Comparison of ENCODE assay signal across 8 cellular contexts in the genomic region with DNA sequence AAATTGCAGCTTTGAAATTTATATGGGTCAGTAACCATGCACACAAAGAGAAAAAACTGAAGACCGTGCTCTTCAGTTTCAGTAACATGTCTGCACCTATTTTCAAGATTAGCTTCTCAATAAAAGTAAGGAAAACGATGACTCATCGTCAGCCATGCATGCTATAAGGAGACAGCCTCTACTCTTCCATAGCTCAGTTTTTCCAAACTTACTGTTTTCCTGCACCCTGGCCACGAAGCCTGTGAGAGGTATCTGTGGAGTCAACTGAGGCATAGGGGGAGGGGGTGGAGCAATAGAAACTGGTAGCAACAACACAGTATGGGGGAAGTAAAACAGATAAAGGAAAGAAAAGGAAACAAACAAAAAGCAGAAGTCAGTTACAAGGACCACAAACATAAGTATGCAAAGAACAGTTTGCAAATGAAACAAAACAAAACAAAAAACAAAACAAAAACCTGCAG. TPM values are rescaled to one million over a fixed set of nuclear protein-coding genes. Genes with fewer than 3 reads are reported as not detected.
DNase-seq lines count a peak whose midpoint lies in the region; ATAC-seq and TF ChIP-seq lines count a peak whose summit lies in the region.

No MANE protein-coding gene starts in this region.

- H2BK5ac ChIP-seq in neuronal stem cell (ENCODE audit: low read length) = no peak overlapping the region

- H4K8ac ChIP-seq in neuronal stem cell (ENCODE audit: low read depth, low read length) = no peak overlapping the region

- no peak overlapping the region for H3K4ac ChIP-seq in neuronal stem cell (ENCODE audit: low read length)

- TF ChIP-seq EP300 in suprapubic skin (IDR thresholded peaks at IDR 0.05) = no peak

- H2AK5ac ChIP-seq in neuronal stem cell (ENCODE audit: low read depth, low read length) = no peak overlapping the region

- H3K4me3 ChIP-seq in neuronal stem cell (ENCODE audit: low read length in 2 of 2) = no peak overlapping the region
- H3K4me3 ChIP-seq in suprapubic skin = no peak overlapping the region

- H3K14ac ChIP-seq in neuronal stem cell (ENCODE audit: low read length) = no peak overlapping the region

- no peak overlapping the region for H3K18ac ChIP-seq in neuronal stem cell (ENCODE audit: low read length)

- H4K91ac ChIP-seq in neuronal stem cell (ENCODE audit: low read depth, low read length, poor library complexity) = no peak overlapping the region

- peaks cover 0 to 7% of the 10 kb centered on the region in 2 donors for H3K4me1 ChIP-seq in neuronal stem cell (ENCODE audit: control insufficient read depth in 2 of 2, insufficient read depth in 1 of 2, low read depth in 1 of 2, low read length in 2 of 2)
- no peaks in the 10 kb centered on the region for H3K4me1 ChIP-seq in suprapubic skin

- WGBS in neuronal stem cell (ENCODE audit: extremely low coverage in 2 of 2, insufficient read length in 2 of 2, insufficient replicate concordance in 1 of 2), 2 donors = no CpG with 5 or more reads among the region's 4 CpGs
- 65% methylated on average over 4 of the region's 4 CpGs for WGBS in suprapubic skin

- TF ChIP-seq CTCF in suprapubic skin (IDR thresholded peaks at IDR 0.05) = no peak

- H3K27ac ChIP-seq in epithelial cell of prostate (peak overlapping the region; percentile 18), neuronal stem cell (replicated peaks; ENCODE audit: low read length) (no peak overlapping the region), suprapubic skin (no peak overlapping the region)

- no peaks in the 10 kb centered on the region for H3K9me3 ChIP-seq in neuronal stem cell (replicated peaks in 1 of 2; ENCODE audit: control insufficient read depth in 2 of 2, insufficient read depth in 1 of 2, low read depth in 1 of 2, low read length in 2 of 2)
- H3K9me3 ChIP-seq in suprapubic skin = no peaks in the 10 kb centered on the region

- no peak overlapping the region for H2BK15ac ChIP-seq in neuronal stem cell (ENCODE audit: low read length)

- H2BK12ac ChIP-seq in neuronal stem cell (ENCODE audit: low read length) = no peak overlapping the region

- no peak overlapping the region for H3K9ac ChIP-seq in neuronal stem cell (ENCODE audit: low read depth, low read length, poor library complexity)

- TF ChIP-seq POLR2A in suprapubic skin (IDR thresholded peaks at IDR 0.05) = no peak

- DNase-seq in NCI-H460 (ENCODE audit: extremely low read depth, low read depth) (peak; percentile 7), epithelial cell of prostate (ENCODE audit: low read depth, low spot score) (no peak), GM03348 (ENCODE audit: low spot score) (no peak), left lobe of liver (ENCODE audit: low spot score) (no peak), neuronal stem cell (ENCODE audit: low spot score) (no peak), suprapubic skin (ENCODE audit: low spot score in 2 of 2) (no peak)

- peaks cover 2 to 39% of the 10 kb centered on the region in 2 donors for H3K36me3 ChIP-seq in neuronal stem cell (replicated peaks in 1 of 2; ENCODE audit: control insufficient read depth in 2 of 2, insufficient read depth in 2 of 2, low read length in 2 of 2)
- H3K36me3 ChIP-seq in suprapubic skin = peaks cover 29% of the 10 kb centered on the region

- no peak overlapping the region for H3K23ac ChIP-seq in neuronal stem cell (ENCODE audit: low read depth, low read length, poor library complexity)

- no peaks in the 10 kb centered on the region for H3K79me1 ChIP-seq in neuronal stem cell (ENCODE audit: low read depth, low read length)

- no peak overlapping the region for H3K4me2 ChIP-seq in neuronal stem cell (ENCODE audit: insufficient read depth, low read length, poor library complexity, severe bottlenecking)

- H3K27me3 ChIP-seq in neuronal stem cell (ENCODE audit: control insufficient read depth in 3 of 3, insufficient read depth in 3 of 3, low read depth in 1 of 3, low read length in 3 of 3) = no peaks in the 10 kb centered on the region
- H3K27me3 ChIP-seq in suprapubic skin = no peaks in the 10 kb centered on the region

- H2BK120ac ChIP-seq in neuronal stem cell (ENCODE audit: low read depth, low read length) = no peak overlapping the region

- no peak overlapping the region for H2AFZ ChIP-seq in neuronal stem cell (ENCODE audit: low read length)

- peak; percentile 88 for ATAC-seq in GM18861 (IDR thresholded peaks at IDR 0.05; ENCODE audit: unreplicated experiment)
- ATAC-seq in HG02642 (IDR thresholded peaks at IDR 0.05; ENCODE audit: poor library complexity, unreplicated experiment) = peak; percentile 90
- ATAC-seq in left lobe of liver = no peak

RNA-seq across cellular contexts. Expression of gene PDSS1, which starts 58.0 kb away (rescaled TPM):
- 14.4 and 16.2 TPM in 2 replicates for total RNA-seq in NCI-H460 (2014; rRNA removed; shearing (Covaris generic))
- polyA plus RNA-seq in NCI-H460 (2014; cell fraction: nucleus; rRNA removed) = 27.0 and 40.8 TPM in 2 replicates
- total RNA-seq in left lobe of liver = 4.3 TPM
- 7.0 TPM for polyA plus RNA-seq in neuronal stem cell (2013, experiment 1 of 2)
- 7.1 TPM for polyA plus RNA-seq in neuronal stem cell (2013, experiment 2 of 2)
- total RNA-seq in suprapubic skin = 1 to 10 TPM; 3.6 to 7.6 (median 3.9) TPM
